ENCODE assay signal across 8 cellular contexts in the genomic region with DNA sequence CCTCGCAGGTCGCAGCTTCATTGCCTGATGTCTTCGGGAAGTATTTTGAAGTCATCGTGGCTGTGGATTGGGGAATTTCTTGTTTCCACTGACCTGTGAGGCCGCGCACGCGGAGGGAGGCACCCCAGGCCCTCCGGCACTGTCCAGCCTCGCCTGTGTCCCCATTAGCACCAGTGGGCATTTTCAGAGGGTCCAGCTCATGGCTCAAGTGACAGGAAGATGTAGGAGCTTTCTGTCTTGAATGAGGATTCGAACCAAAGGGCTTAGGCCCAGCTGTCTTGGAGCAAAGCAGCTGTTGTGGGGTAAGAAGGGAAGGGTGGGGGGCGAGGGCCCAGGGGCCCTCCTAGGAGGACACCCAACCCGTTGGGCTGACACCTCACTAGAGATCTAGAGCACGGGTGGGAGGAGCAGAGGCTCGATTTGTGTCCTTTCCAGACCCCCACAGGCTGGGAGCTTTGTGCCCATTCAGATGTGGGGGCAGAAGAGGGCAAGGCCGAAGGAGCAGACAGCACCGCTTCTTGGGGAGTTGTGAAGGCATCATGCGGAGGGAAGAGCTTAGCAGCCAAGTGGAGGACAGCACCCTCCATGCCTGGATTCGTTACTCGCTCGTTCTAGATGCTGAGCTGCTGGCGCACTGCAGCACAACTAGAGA. TPM values are rescaled to one million over a fixed set of nuclear protein-coding genes. Genes with fewer than 3 reads are reported as not detected.
DNase-seq lines count a peak whose midpoint lies in the region; ATAC-seq and TF ChIP-seq lines count a peak whose summit lies in the region.

No MANE protein-coding gene starts in this region.

- ATAC-seq in aorta (ENCODE audit: low FRiP score), result no peak
- ATAC-seq in GM21447 (IDR thresholded peaks at IDR 0.05; ENCODE audit: unreplicated experiment), result no peak
- no peak for ATAC-seq in HG03457 (IDR thresholded peaks at IDR 0.05; ENCODE audit: unreplicated experiment)

- TF ChIP-seq CTCF in 22Rv1 (IDR thresholded peaks at IDR 0.05) (no peak), MCF 10A (IDR thresholded peaks at IDR 0.05; ENCODE audit: unreplicated experiment) (no peak)

- peaks cover 54% of the 10 kb centered on the region for H3K36me3 Mint-ChIP-seq in MCF 10A (ENCODE audit: insufficient read depth, unreplicated experiment)

- CTCF ChIA-PET in MCF 10A (lab: Yijun Ruan, JAX), result interaction anchor here (1.0 kb wide), 4 partner anchors 8 to 275 kb away, joined by 3 to 6 read pairs (median 4); partner anchors contain the start of gene ZNF25

- no TSS peak for BruUV-seq in MCF 10A (replicated peaks; lab: Mats Ljungman, UMichigan)

- H3K27ac Mint-ChIP-seq in MCF 10A (ENCODE audit: low read depth, unreplicated experiment), result peak overlapping the region; percentile 96

- no peaks in the 10 kb centered on the region for H3K4me1 ChIP-seq in mesodermal cell (ENCODE audit: control insufficient read depth, insufficient read depth, low read length, poor library complexity, severe bottlenecking)
- H3K4me1 ChIP-seq in aorta (ENCODE audit: control insufficient read depth in 1 of 2, insufficient read depth in 2 of 2, low read length in 2 of 2), result no peaks in the 10 kb centered on the region

- H3K9me3 Mint-ChIP-seq in MCF 10A (ENCODE audit: unreplicated experiment), result peaks cover 12% of the 10 kb centered on the region

- H3K4me3 ChIP-seq in mesodermal cell (ENCODE audit: extremely low read depth, insufficient read depth, low read length, poor library complexity, severe bottlenecking), result peak overlapping the region; percentile 65
- H3K4me3 ChIP-seq in aorta (ENCODE audit: low read length in 2 of 2), result peak overlapping the region; percentile 43 to 62

- peaks cover 5% of the 10 kb centered on the region for H3K4me1 Mint-ChIP-seq in MCF 10A (ENCODE audit: insufficient read depth, unreplicated experiment)

- H3K36me3 ChIP-seq in mesodermal cell (ENCODE audit: control insufficient read depth, insufficient read depth, low read length) (peaks cover 35% of the 10 kb centered on the region), aorta (ENCODE audit: control insufficient read depth in 1 of 2, insufficient read depth in 2 of 2, low read length in 1 of 2) (no peaks in the 10 kb centered on the region)

- WGBS in mesodermal cell (ENCODE audit: insufficient coverage in 2 of 2), 2 experiments, result 81 to 94% methylated on average over 13 to 19 of the region's 22 CpGs
- 43 to 51% methylated on average over 22 of the region's 22 CpGs for WGBS in aorta, 2 donors

- H3K27me3 Mint-ChIP-seq in MCF 10A (ENCODE audit: insufficient read depth, unreplicated experiment), result no peaks in the 10 kb centered on the region

- H3K4me3 Mint-ChIP-seq in MCF 10A (ENCODE audit: unreplicated experiment), result peak overlapping the region; percentile 80

- POLR2A ChIA-PET in MCF 10A (lab: Yijun Ruan, JAX), result interaction anchor here (0.7 to 1.8 kb wide), 5 partner anchors 43 to 261 kb away, joined by 3 to 6 read pairs (median 3); partner anchors contain the start of gene ZNF33A

- H3K27ac ChIP-seq in 22Rv1 (peak overlapping the region; percentile 66), mesodermal cell (ENCODE audit: low read depth, low read length, severe bottlenecking) (no peak overlapping the region), aorta (ENCODE audit: low read depth in 1 of 2, low read length in 2 of 2) (no peak overlapping the region)

- no peaks in the 10 kb centered on the region for H3K27me3 ChIP-seq in aorta (ENCODE audit: control insufficient read depth in 1 of 2, insufficient read depth in 2 of 2, low read length in 1 of 2)

- intact Hi-C loops in MCF 10A (cut with micrococcal nuclease) (loop anchor here (1.0 kb wide), 2 partner anchors 85 to 119 kb away; partner anchors contain the start of genes ZNF25 and ZNF33A), aorta (cut with DNase I) (loop anchor here (2.0 to 10.0 kb wide), 3 partner anchors 118 to 240 kb away; partner anchors contain the start of genes ZNF25 (in 2 of the 2) and ZNF248 (in 1 of the 2))

- H3K9me3 ChIP-seq in mesodermal cell (ENCODE audit: control insufficient read depth, low read length) (peaks cover 4% of the 10 kb centered on the region), aorta (ENCODE audit: control insufficient read depth, low read length) (no peaks in the 10 kb centered on the region)

- DNase-seq in HS-27A (ENCODE audit: low read depth) (peak; percentile 0), MCF 10A (ENCODE audit: unreplicated experiment) (peak; percentile 2), aorta (no peak), OCI-M2 (lab: John Stamatoyannopoulos, UW; ENCODE audit: unreplicated experiment) (no peak)

RNA-seq across cellular contexts. Expression of gene ZNF37A, which starts 0.9 kb away (rescaled TPM):
- 44.5 and 52.3 TPM in 2 replicates for total RNA-seq in MCF 10A (2022)
- polyA plus RNA-seq in mesodermal cell (2013, experiment 1 of 2), result 5.3 TPM
- polyA plus RNA-seq in mesodermal cell (2013, experiment 2 of 2), result 5.7 TPM
- 10 to 100 TPM; 23.1 to 25.3 TPM for total RNA-seq in aorta
- 1 to 10 TPM; 5.5 to 6.3 TPM for polyA plus RNA-seq in aorta

Comparison
In these comparisons a context has a peak if more than half of its experiments do, and no peak if none do; other contexts are left out.
1. DNase-seq: peak in HS-27A (single experiment) and MCF 10A (single experiment); none in aorta (0 of 2) and OCI-M2 (single experiment).